7 cellular contexts compared by ENCODE assay signal in the genomic region with DNA sequence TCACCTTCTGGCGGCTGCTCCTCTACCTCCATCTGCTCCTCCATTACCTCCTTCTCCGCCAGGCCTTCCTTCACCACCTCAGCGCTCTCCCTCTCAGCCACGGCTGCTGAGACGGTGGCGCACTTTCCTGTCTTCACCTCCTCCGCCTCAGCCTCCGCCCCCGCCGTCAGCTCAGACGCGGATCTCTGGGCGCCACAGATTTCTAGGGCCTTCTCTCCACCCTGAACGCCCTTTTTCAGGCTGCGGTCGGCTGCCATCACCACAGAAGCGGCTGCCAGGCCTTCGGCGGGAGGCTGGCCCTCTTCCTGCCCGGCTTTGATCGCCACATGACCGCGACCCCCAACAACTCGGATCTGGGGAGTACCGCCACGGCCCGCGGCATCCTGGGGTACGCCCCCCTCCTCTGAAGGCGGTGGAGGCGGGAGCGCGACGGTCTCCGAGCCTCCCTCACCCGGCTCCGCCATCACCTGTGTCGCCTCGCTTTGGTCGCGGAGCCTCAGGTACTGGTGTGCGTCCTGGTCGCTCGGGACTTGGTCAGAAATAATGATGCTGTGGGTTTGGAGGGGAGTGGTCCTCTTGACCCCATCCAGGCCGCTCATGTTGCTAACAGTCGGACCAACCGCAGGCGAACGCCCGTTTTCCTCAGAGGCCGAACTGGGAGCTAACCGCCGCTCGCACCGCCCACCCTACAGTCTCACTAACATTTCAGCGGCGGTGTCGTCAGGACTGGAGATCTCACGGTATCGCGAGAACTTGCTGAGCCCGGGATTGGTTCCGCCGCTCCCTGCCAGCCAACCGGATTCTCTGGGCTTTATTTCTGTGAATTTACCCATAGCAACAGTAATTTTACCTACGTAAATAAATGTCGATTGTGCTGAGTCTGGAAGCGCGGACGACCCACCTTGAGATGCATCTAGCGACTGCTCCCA. TPM values are rescaled to one million over a fixed set of nuclear protein-coding genes. Genes with fewer than 3 reads are reported as not detected.
DNase-seq lines count a peak whose midpoint lies in the region; ATAC-seq and TF ChIP-seq lines count a peak whose summit lies in the region.

Gene TSPYL1, minus strand, starts transcription at position 699 of the 929 bp plus-strand sequence. Its CDS starts 100 bp downstream, at position 599.

- peak within 1 kb of the TSS; percentile 91 for H3K4me2 ChIP-seq in hepatocyte

- ATAC-seq in GM18508 (IDR thresholded peaks at IDR 0.05; ENCODE audit: insufficient read depth, unreplicated experiment) (peak; percentile 95), HG03025 (IDR thresholded peaks at IDR 0.05; ENCODE audit: low FRiP score, unreplicated experiment) (peak; percentile 95)

- peaks cover 67% of the 10 kb centered on the region for H3K79me2 ChIP-seq in hepatocyte

- H3K9me2 ChIP-seq in hepatocyte (replicated peaks; ENCODE audit: insufficient read depth): no peaks in the 10 kb centered on the region

- H3K9me3 ChIP-seq in hepatocyte (ENCODE audit: low read depth): no peaks in the 10 kb centered on the region

- H3K27me3 ChIP-seq in hepatocyte: no peaks in the 10 kb centered on the region

- WGBS in hepatocyte (ENCODE audit: low lambda C conversion rate, missing lambda C conversion rate): under 1% methylated on average over 67 of the region's 71 CpGs

- H3K27ac ChIP-seq in hepatocyte: peak within 1 kb of the TSS; percentile 98

- peak within 1 kb of the TSS; percentile 70 for H3K4me3 ChIP-seq in hepatocyte

- H4K20me1 ChIP-seq in hepatocyte (ENCODE audit: insufficient read depth, poor library complexity, severe bottlenecking): peaks cover 45% of the 10 kb centered on the region

- no peaks in the 10 kb centered on the region for H3K36me3 ChIP-seq in hepatocyte (replicated peaks; ENCODE audit: insufficient read depth, low read depth)

- H2AFZ ChIP-seq in hepatocyte: peak within 1 kb of the TSS; percentile 50

- DNase-seq in NCI-H2081 (lab: John Stamatoyannopoulos, UW) (peak; percentile 92 to 96), T1000 (lab: John Stamatoyannopoulos, UW) (peak; percentile 91), astrocyte of the hippocampus (ENCODE audit: low read depth, low spot score) (peak; percentile 99), hepatocyte (ENCODE audit: low spot score) (peak; percentile 98), renal cortical epithelial cell (ENCODE audit: low read depth) (peak; percentile 96)

- H3K4me1 ChIP-seq in hepatocyte (ENCODE audit: insufficient read depth): peaks cover 20% of the 10 kb centered on the region

- TF ChIP-seq CTCF in hepatocyte (IDR thresholded peaks at IDR 0.05; ENCODE audit: poor library complexity): peak; percentile 3

RNA-seq across cellular contexts. Expression of gene TSPYL1, which starts in this region (rescaled TPM):
- 76.7 and 85.0 TPM in 2 replicates for total RNA-seq in hepatocyte
- 24.2 and 32.1 TPM in 2 replicates for polyA plus RNA-seq in hepatocyte
- total RNA-seq in renal cortical epithelial cell: 102 and 115 TPM in 2 replicates

Comparison
In these comparisons a context has a peak if more than half of its experiments do, and no peak if none do; other contexts are left out.
1. Peak in every context shown above with its lines: DNase-seq, ATAC-seq, H3K4me3 ChIP-seq and H3K27ac ChIP-seq.